ENCODE assay signal across 11 cellular contexts in the genomic region with DNA sequence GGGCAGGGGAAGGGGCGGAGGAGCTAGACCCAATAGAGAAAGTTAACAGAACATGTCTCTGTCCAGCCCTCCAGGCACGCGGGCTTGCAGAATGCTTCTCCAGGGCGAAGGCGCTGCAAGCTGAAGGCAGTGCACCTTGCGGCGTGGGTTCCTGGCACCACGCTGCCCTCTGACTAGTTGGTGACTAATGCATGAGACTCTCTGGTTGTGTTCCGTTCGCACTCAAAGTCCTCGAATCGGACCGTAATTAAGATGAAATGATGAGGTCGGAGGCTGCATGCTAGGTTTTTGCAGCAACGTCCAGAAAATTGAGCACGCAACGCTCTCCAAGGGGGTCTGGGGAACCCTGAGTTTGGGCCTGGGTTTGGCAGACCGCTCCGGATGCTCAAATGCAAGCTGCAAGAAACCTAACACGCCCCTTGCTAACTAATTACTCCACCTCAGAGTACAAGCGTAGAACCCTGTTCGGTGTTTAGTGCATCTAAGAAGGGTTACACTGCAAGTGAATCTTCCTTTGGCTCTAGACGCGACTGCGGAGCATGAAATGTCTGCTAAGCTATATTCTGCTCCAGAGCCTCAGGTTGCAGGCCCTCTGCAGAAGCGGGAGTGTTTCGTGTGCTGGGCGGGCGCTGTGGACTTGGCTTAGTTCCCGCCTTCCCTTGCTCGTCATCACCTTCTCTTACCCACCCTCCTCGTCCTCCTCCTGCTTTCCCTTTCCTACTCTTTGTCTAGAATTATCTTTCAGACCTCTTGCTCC. TPM values are rescaled to one million over a fixed set of nuclear protein-coding genes. Genes with fewer than 3 reads are reported as not detected.
A peak's percentile ranks its signal among the peaks of the same experiment; 100 is the strongest.
DNase-seq lines count a peak whose midpoint lies in the region; ATAC-seq and TF ChIP-seq lines count a peak whose summit lies in the region.
"Had no signal": no experiment of that assay in that cellular context is flagged by ENCODE, and none has a peak within 500 bp of the region (broad histone marks: within the 10 kb centered on the region; RNA-seq: fewer than 3 reads in every experiment).

No MANE protein-coding gene starts in this region.

- no peak for DNase-seq in activated naive CD4-positive, alpha-beta T cell treated with anti-CD3 and anti-CD28 coated beads, Interleukin-2, amount 50 U/mL, for 72 hours (ENCODE audit: low spot score in 2 of 2)
- DNase-seq in activated naive CD4-positive, alpha-beta T cell (lab: John Stamatoyannopoulos, UW): no peak
- peak; percentile 40 for DNase-seq in activated T-cell treated with anti-CD3 and anti-CD28 coated beads, Interleukin-2, amount 50 U/mL, for 24 hours
- DNase-seq in thoracic aorta (ENCODE audit: low spot score) (no peak), chondrocyte (ENCODE audit: low spot score) (no peak), NCI-H146 (lab: John Stamatoyannopoulos, UW) (no peak)
- DNase-seq in central memory CD4-positive, alpha-beta T cell: no peak
- DNase-seq: effector memory CD4-positive, alpha-beta T cell had no signal

- TF ChIP-seq CTCF in thoracic aorta (IDR thresholded peaks at IDR 0.05) (no peak), chondrocyte (IDR thresholded peaks at IDR 0.05) (no peak)

- peaks cover 75% of the 10 kb centered on the region for H3K27me3 Mint-ChIP-seq in activated T-cell treated with anti-CD3 and anti-CD28 coated beads, Interleukin-2, amount 50 U/mL, for 24 hours
- H3K27me3 Mint-ChIP-seq in chondrocyte (ENCODE audit: low read depth): peaks cover 40% of the 10 kb centered on the region

- H3K36me3 ChIP-seq in thoracic aorta: no peaks in the 10 kb centered on the region
- H3K36me3 ChIP-seq: pancreas had no signal

- no peaks in the 10 kb centered on the region for H3K4me1 ChIP-seq in thoracic aorta (ENCODE audit: control insufficient read depth in 1 of 2, low read depth in 2 of 2)
- H3K4me1 ChIP-seq: pancreas had no signal

- no peak overlapping the region for H3K27ac Mint-ChIP-seq in activated naive CD4-positive, alpha-beta T cell treated with anti-CD3 and anti-CD28 coated beads, Interleukin-2, amount 50 U/mL, for 72 hours
- H3K27ac Mint-ChIP-seq in activated T-cell treated with anti-CD3 and anti-CD28 coated beads, Interleukin-2, amount 50 U/mL, for 24 hours: no peak overlapping the region
- no peak overlapping the region for H3K27ac Mint-ChIP-seq in chondrocyte (ENCODE audit: unreplicated experiment)

- H3K4me1 Mint-ChIP-seq in activated T-cell treated with anti-CD3 and anti-CD28 coated beads, Interleukin-2, amount 50 U/mL, for 24 hours (ENCODE audit: low read depth): peaks cover 14% of the 10 kb centered on the region
- peaks cover 9% of the 10 kb centered on the region for H3K4me1 Mint-ChIP-seq in chondrocyte (ENCODE audit: low read depth)

- H3K9me3 ChIP-seq in iPS-18c (ENCODE audit: control insufficient read depth, insufficient read depth, low read length) (peaks cover 12% of the 10 kb centered on the region), thoracic aorta (no peaks in the 10 kb centered on the region)
- H3K9me3 ChIP-seq: pancreas had no signal

- no peak overlapping the region for H3K27ac ChIP-seq in thoracic aorta
- H3K27ac ChIP-seq: pancreas had no signal

- H3K27me3 ChIP-seq in thoracic aorta (replicated peaks; ENCODE audit: insufficient read depth): no peaks in the 10 kb centered on the region

- no peaks in the 10 kb centered on the region for H3K9me3 Mint-ChIP-seq in activated naive CD4-positive, alpha-beta T cell treated with anti-CD3 and anti-CD28 coated beads, Interleukin-2, amount 50 U/mL, for 72 hours
- H3K9me3 Mint-ChIP-seq in activated T-cell treated with anti-CD3 and anti-CD28 coated beads, Interleukin-2, amount 50 U/mL, for 24 hours: no peaks in the 10 kb centered on the region
- peaks cover 7% of the 10 kb centered on the region for H3K9me3 Mint-ChIP-seq in chondrocyte (ENCODE audit: low read depth)

- H3K36me3 Mint-ChIP-seq in activated naive CD4-positive, alpha-beta T cell treated with anti-CD3 and anti-CD28 coated beads, Interleukin-2, amount 50 U/mL, for 72 hours: peaks cover 0 to 4% of the 10 kb centered on the region in 2 donors
- H3K36me3 Mint-ChIP-seq in activated T-cell treated with anti-CD3 and anti-CD28 coated beads, Interleukin-2, amount 50 U/mL, for 24 hours (ENCODE audit: low read depth): no peaks in the 10 kb centered on the region
- H3K36me3 Mint-ChIP-seq in chondrocyte (ENCODE audit: low read depth): peaks cover 3% of the 10 kb centered on the region

- ATAC-seq in activated naive CD4-positive, alpha-beta T cell treated with anti-CD3 and anti-CD28 coated beads, Interleukin-2, amount 50 U/mL, for 72 hours: peak; percentile 57 to 58
- ATAC-seq in thoracic aorta (ENCODE audit: insufficient number of reproducible peaks, low FRiP score, low read depth): no peak

- H3K4me3 ChIP-seq in iPS-18c (ENCODE audit: insufficient read depth, low read depth, low read length): peak overlapping the region; percentile 34; the same call in 1 of the 2 replicates
- H3K4me3 ChIP-seq in thoracic aorta: peak overlapping the region; percentile 3
- H3K4me3 ChIP-seq: K562, pancreas had no signal

- peak overlapping the region; percentile 58 for H3K4me3 Mint-ChIP-seq in activated T-cell treated with anti-CD3 and anti-CD28 coated beads, Interleukin-2, amount 50 U/mL, for 24 hours
- H3K4me3 Mint-ChIP-seq in chondrocyte (ENCODE audit: unreplicated experiment): no peak overlapping the region

RNA-seq across cellular contexts. Expression of a gene that starts 57.1 kb away (rescaled TPM):
- 10 to 100 TPM in 1 of 2 donors, 1 to 10 TPM in 1; 8.8 to 11.4 TPM for total RNA-seq in activated naive CD4-positive, alpha-beta T cell treated with anti-CD3 and anti-CD28 coated beads, Interleukin-2, amount 50 U/mL, for 72 hours
- 10 to 100 TPM in 1 of 2 donors, 1 to 10 TPM in 1; 5.8 to 13.0 TPM for total RNA-seq in thoracic aorta
- 6.4 to 9.8 TPM (median 6.7 TPM) in 3 replicates for total RNA-seq in chondrocyte
